In the genomic region with DNA sequence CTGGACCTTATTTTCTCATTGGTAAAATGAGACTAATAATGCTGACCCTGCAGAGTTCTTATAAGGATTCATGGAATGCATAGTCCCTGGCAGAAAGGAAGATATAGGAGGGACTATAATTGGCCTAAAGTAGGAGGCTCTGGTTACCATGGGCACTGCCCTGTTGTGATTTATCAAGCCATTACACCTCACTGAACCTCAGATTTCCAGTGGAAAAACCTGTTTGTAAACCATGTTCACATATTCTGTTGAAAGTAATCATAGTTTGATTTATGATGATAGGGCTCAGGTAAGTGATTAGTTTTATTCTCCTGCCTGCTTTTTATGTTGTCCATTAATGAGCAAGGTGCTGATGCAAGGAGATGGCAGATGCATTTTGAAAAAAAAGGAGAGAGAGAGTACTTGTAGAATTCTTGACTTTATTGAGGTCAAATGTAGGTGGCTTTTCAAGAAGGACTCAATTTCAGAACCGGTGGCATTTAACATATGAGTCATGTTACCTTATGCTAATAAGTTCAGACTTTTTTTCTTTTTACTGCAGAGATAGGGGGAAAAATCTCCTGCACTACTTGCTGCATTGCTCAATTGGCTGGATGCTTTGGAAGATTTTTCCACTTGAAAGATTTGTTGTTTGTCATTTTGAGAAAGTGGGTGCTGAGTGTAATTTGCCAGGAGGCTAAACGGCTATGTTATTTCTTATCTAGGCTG, we compare ENCODE assay signal across 9 cellular contexts. TPM values are rescaled to one million over a fixed set of nuclear protein-coding genes. Genes with fewer than 3 reads are reported as not detected.
DNase-seq lines count a peak whose midpoint lies in the region; ATAC-seq and TF ChIP-seq lines count a peak whose summit lies in the region.
"Had no signal": no experiment of that assay in that cellular context is flagged by ENCODE, and none has a peak within 500 bp of the region (broad histone marks: within the 10 kb centered on the region; RNA-seq: fewer than 3 reads in every experiment).

No MANE protein-coding gene starts in this region.

- TF ChIP-seq EP300 in upper lobe of left lung (IDR thresholded peaks at IDR 0.05) = no peak

- peak overlapping the region; percentile 37 for H3K4me3 Mint-ChIP-seq in activated naive CD4-positive, alpha-beta T cell treated with anti-CD3 and anti-CD28 coated beads, Interleukin-2, amount 50 U/mL, for 24 hours
- no peak overlapping the region for H3K4me3 Mint-ChIP-seq in activated naive CD4-positive, alpha-beta T cell treated with anti-CD3 and anti-CD28 coated beads, Interleukin-2, amount 10 ng/mL, durations not matched to agents 7 days and 5 days

- H3K27me3 Mint-ChIP-seq in activated naive CD4-positive, alpha-beta T cell treated with anti-CD3 and anti-CD28 coated beads, Interleukin-2, amount 50 U/mL, for 24 hours = no peaks in the 10 kb centered on the region
- H3K27me3 Mint-ChIP-seq in activated naive CD4-positive, alpha-beta T cell treated with anti-CD3 and anti-CD28 coated beads, Interleukin-2, amount 10 ng/mL, durations not matched to agents 7 days and 5 days = no peaks in the 10 kb centered on the region

- H3K27me3 ChIP-seq in SJSA1 (replicated peaks) = no peaks in the 10 kb centered on the region
- H3K27me3 ChIP-seq in upper lobe of left lung = no peaks in the 10 kb centered on the region
- H3K27me3 ChIP-seq in MG63 = no peaks in the 10 kb centered on the region

- no peaks in the 10 kb centered on the region for H3K9me3 ChIP-seq in SJSA1 (replicated peaks)
- H3K9me3 ChIP-seq in upper lobe of left lung = no peaks in the 10 kb centered on the region
- H3K9me3 ChIP-seq in MG63 = no peaks in the 10 kb centered on the region

- no peak for TF ChIP-seq CTCF in fibroblast of the aortic adventitia (IDR thresholded peaks at IDR 0.05; ENCODE audit: insufficient read depth, low read length)
- no peak for TF ChIP-seq CTCF in upper lobe of left lung (IDR thresholded peaks at IDR 0.05)

- H3K4me3 ChIP-seq in SJSA1 = no peak overlapping the region
- H3K4me3 ChIP-seq in fibroblast of the aortic adventitia (ENCODE audit: low read depth, low read length) = no peak overlapping the region
- no peak overlapping the region for H3K4me3 ChIP-seq in upper lobe of left lung
- no peak overlapping the region for H3K4me3 ChIP-seq in MG63

- H3K36me3 ChIP-seq in SJSA1 (peaks cover 5% of the 10 kb centered on the region; the same call in 1 of the 2 replicates), upper lobe of left lung (no peaks in the 10 kb centered on the region), MG63 (peaks cover under 1% of the 10 kb centered on the region)

- no peaks in the 10 kb centered on the region for H3K9me3 Mint-ChIP-seq in activated naive CD4-positive, alpha-beta T cell treated with anti-CD3 and anti-CD28 coated beads, Interleukin-2, amount 50 U/mL, for 24 hours
- no peaks in the 10 kb centered on the region for H3K9me3 Mint-ChIP-seq in activated naive CD4-positive, alpha-beta T cell treated with anti-CD3 and anti-CD28 coated beads, Interleukin-2, amount 10 ng/mL, durations not matched to agents 7 days and 5 days

- peak; percentile 14 to 41 for ATAC-seq in upper lobe of left lung (ENCODE audit: low FRiP score in 2 of 2)

- H3K27ac ChIP-seq in SJSA1 (peak overlapping the region; percentile 5; the same call in 1 of the 2 replicates), upper lobe of left lung (peak overlapping the region in 1 of 4 donors; percentile 16)

- H3K27ac Mint-ChIP-seq in activated naive CD4-positive, alpha-beta T cell treated with anti-CD3 and anti-CD28 coated beads, Interleukin-2, amount 50 U/mL, for 24 hours = peak overlapping the region; percentile 44
- H3K27ac Mint-ChIP-seq in activated naive CD4-positive, alpha-beta T cell treated with anti-CD3 and anti-CD28 coated beads, Interleukin-2, amount 10 ng/mL, durations not matched to agents 7 days and 5 days = no peak overlapping the region

- no peaks in the 10 kb centered on the region for H3K36me3 Mint-ChIP-seq in activated naive CD4-positive, alpha-beta T cell treated with anti-CD3 and anti-CD28 coated beads, Interleukin-2, amount 50 U/mL, for 24 hours
- peaks cover 2% of the 10 kb centered on the region for H3K36me3 Mint-ChIP-seq in activated naive CD4-positive, alpha-beta T cell treated with anti-CD3 and anti-CD28 coated beads, Interleukin-2, amount 10 ng/mL, durations not matched to agents 7 days and 5 days

- 26 to 30% methylated on average over 2 of the region's 2 CpGs for WGBS in upper lobe of left lung, 2 donors

- no peak for DNase-seq in activated naive CD4-positive, alpha-beta T cell treated with anti-CD3 and anti-CD28 coated beads, Interleukin-2, amount 10 ng/mL, durations not matched to agents 7 days and 5 days
- DNase-seq in SJSA1 (ENCODE audit: low read depth in 1 of 2, low spot score in 2 of 2) (no peak), fibroblast of the aortic adventitia (ENCODE audit: low read depth) (peak; percentile 69), upper lobe of left lung (no peak), MG63 (no peak), SKM-1 treated with dmso at 0.1 percent for 144 hours (lab: John Stamatoyannopoulos, UW; ENCODE audit: unreplicated experiment) (no peak)
- DNase-seq in activated CD8-positive, alpha-beta memory T cell treated with anti-CD3 and anti-CD28 coated beads for 24 hours = no peak
- DNase-seq: DMS153 had no signal

- H3K4me1 Mint-ChIP-seq in activated naive CD4-positive, alpha-beta T cell treated with anti-CD3 and anti-CD28 coated beads, Interleukin-2, amount 50 U/mL, for 24 hours = peaks cover 54% of the 10 kb centered on the region
- H3K4me1 Mint-ChIP-seq in activated naive CD4-positive, alpha-beta T cell treated with anti-CD3 and anti-CD28 coated beads, Interleukin-2, amount 10 ng/mL, durations not matched to agents 7 days and 5 days = peaks cover 21% of the 10 kb centered on the region

- TF ChIP-seq POLR2A in upper lobe of left lung (IDR thresholded peaks at IDR 0.05) = no peak

- H3K4me1 ChIP-seq in SJSA1 (replicated peaks) (peaks cover 68% of the 10 kb centered on the region), upper lobe of left lung (peaks cover 19 to 38% (median 24%) of the 10 kb centered on the region in 4 donors)

- CTCF ChIA-PET in activated naive CD4-positive, alpha-beta T cell treated with anti-CD3 and anti-CD28 coated beads, Interleukin-2, amount 10 ng/mL, durations not matched to agents 7 days and 5 days (lab: Charles Lee) = interaction anchor here (0.8 to 1.8 kb wide), 2 partner anchors 8 to 12 kb away, joined by 4 read pairs; no protein-coding TSS in a partner anchor

RNA-seq across cellular contexts. Expression of a gene that starts 14.6 kb away (rescaled TPM):
- 105 and 151 TPM in 2 replicates for total RNA-seq in SJSA1 (2014; rRNA removed; shearing (Covaris generic))
- total RNA-seq in fibroblast of the aortic adventitia (ENCODE audit: low replicate concordance) (59.8 and 65.9 TPM in 2 replicates), upper lobe of left lung (10 to 100 TPM; 31.2 to 43.8 (median 41.3) TPM)
- total RNA-seq in MG63 (2014; rRNA removed; shearing (Covaris generic); ENCODE audit: low replicate concordance) = 134 and 159 TPM in 2 replicates

RNA-seq across cellular contexts. Expression of a gene that starts 37.2 kb away (rescaled TPM):
- 29.4 and 34.5 TPM in 2 replicates for total RNA-seq in SJSA1 (2014; rRNA removed; shearing (Covaris generic))
- 15.8 and 30.1 TPM in 2 replicates for total RNA-seq in fibroblast of the aortic adventitia (ENCODE audit: low replicate concordance)
- 10 to 100 TPM; 16.8 to 32.8 (median 21.8) TPM for total RNA-seq in upper lobe of left lung
- 49.0 and 57.0 TPM in 2 replicates for total RNA-seq in MG63 (2014; rRNA removed; shearing (Covaris generic); ENCODE audit: low replicate concordance)
